8 cellular contexts compared by ENCODE assay signal in the genomic region with DNA sequence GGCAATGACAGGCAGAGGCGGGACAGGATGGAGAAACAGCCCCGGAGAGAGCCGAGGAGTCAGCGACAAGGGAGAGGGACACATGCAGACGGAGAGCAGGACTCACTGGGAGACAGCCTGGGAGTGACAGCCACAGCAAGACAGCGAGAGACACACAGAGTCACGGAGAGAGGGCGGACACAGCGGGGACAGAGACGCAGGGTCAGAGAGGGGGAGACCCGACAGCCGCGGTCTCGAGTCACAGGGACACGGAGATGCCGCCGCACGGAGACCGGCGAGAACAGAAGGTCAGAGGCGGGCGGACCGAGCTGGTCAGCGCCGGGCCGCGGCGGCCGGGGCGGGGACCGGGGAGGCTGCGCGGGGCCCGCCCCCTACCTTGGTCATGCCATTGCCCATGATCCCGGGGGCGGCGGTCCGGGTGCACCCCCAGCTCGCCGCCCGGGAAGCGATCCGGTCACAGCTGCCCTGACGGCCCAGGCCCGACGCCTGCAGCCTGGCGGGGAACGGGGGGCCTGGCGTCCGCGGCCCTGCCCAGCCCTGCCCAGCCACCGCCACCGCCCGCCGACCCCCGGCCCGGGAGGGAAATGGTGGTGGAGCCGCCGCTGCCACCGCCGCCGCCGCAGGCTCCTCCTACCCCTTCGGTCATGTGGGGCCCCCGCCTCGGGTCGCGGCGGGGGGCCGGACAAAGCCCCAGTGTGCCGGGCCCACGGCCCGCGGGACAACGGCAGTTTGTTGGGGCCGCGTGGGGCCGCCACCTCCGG. TPM values are rescaled to one million over a fixed set of nuclear protein-coding genes. Genes with fewer than 3 reads are reported as not detected.
A peak's percentile ranks its signal among the peaks of the same experiment; 100 is the strongest.
DNase-seq lines count a peak whose midpoint lies in the region; ATAC-seq and TF ChIP-seq lines count a peak whose summit lies in the region.

A gene with protein sequence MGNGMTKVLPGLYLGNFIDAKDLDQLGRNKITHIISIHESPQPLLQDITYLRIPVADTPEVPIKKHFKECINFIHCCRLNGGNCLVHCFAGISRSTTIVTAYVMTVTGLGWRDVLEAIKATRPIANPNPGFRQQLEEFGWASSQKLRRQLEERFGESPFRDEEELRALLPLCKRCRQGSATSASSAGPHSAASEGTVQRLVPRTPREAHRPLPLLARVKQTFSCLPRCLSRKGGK (minus strand): TSS at position 586 of the 761 bp plus-strand sequence. CDS start 190 bp downstream, at position 396.
A gene with protein sequence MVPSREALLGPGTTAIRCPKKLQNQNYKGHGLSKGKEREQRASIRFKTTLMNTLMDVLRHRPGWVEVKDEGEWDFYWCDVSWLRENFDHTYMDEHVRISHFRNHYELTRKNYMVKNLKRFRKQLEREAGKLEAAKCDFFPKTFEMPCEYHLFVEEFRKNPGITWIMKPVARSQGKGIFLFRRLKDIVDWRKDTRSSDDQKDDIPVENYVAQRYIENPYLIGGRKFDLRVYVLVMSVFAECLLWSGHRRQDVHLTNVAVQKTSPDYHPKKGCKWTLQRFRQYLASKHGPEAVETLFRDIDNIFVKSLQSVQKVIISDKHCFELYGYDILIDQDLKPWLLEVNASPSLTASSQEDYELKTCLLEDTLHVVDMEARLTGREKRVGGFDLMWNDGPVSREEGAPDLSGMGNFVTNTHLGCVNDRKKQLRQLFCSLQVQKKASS (plus strand): TSS at position 693 of the 761 bp plus-strand sequence. CDS start 493 bp downstream, outside the sequence.

- intact Hi-C loops in activated CD4-positive, alpha-beta T cell treated with anti-CD3 and anti-CD28 coated beads for 36 hours (cut with DNase I, micrococcal nuclease), result no loop called here

- peaks cover 30% of the 10 kb centered on the region for H3K27me3 Mint-ChIP-seq in activated CD4-positive, alpha-beta T cell treated with anti-CD3 and anti-CD28 coated beads for 36 hours
- H3K27me3 Mint-ChIP-seq in endodermal cell (ENCODE audit: insufficient read depth) (peaks cover 75% of the 10 kb centered on the region), type B pancreatic cell (peaks cover 57% of the 10 kb centered on the region)

- H3K27me3 ChIP-seq in SK-N-SH (ENCODE audit: insufficient read depth) (no peaks in the 10 kb centered on the region), endodermal cell (ENCODE audit: control insufficient read depth, insufficient read depth, low read length, poor library complexity, severe bottlenecking) (peaks cover 42% of the 10 kb centered on the region), mononuclear cell (ENCODE audit: insufficient read depth, low read length) (peaks cover 31% of the 10 kb centered on the region)

- TF ChIP-seq RAD21 in SK-N-SH (IDR thresholded peaks at IDR 0.05; ENCODE audit: low read length), result no peak

- H3K36me3 ChIP-seq in SK-N-SH (replicated peaks in 1 of 2; ENCODE audit: control insufficient read depth in 1 of 2, insufficient read depth in 2 of 2, low read length in 1 of 2), result no peaks in the 10 kb centered on the region
- no peaks in the 10 kb centered on the region for H3K36me3 ChIP-seq in endodermal cell (ENCODE audit: control insufficient read depth, insufficient read depth, low read length)

- WGBS in SK-N-SH (ENCODE audit: low lambda C conversion rate), result 7% methylated on average over 10 of the region's 79 CpGs
- WGBS in endodermal cell (ENCODE audit: insufficient coverage in 1 of 2, insufficient read length in 1 of 2), 2 experiments, result 1% methylated on average over 36 to 79 of the region's 79 CpGs

- peaks cover 0 to 23% of the 10 kb centered on the region in 2 experiments; a peak in 1 of 4 replicates for H3K4me1 ChIP-seq in SK-N-SH (ENCODE audit: control insufficient read depth in 1 of 2, insufficient read depth in 2 of 2, low read depth in 1 of 2, low read length in 1 of 2)
- H3K4me1 ChIP-seq in endodermal cell (ENCODE audit: control insufficient read depth, insufficient read depth, low read length), result no peaks in the 10 kb centered on the region
- peaks cover 15% of the 10 kb centered on the region for H3K4me1 ChIP-seq in mononuclear cell (ENCODE audit: insufficient read depth, low read length)

- no peak for TF ChIP-seq CTCF in SK-N-SH (IDR thresholded peaks at IDR 0.05)
- TF ChIP-seq CTCF in endodermal cell (conservative IDR thresholded peaks at IDR 0.05), result no peak
- TF ChIP-seq CTCF in type B pancreatic cell (conservative IDR thresholded peaks at IDR 0.05), result no peak

- POLR2A ChIA-PET in activated CD4-positive, alpha-beta T cell treated with anti-CD3 and anti-CD28 coated beads for 36 hours (lab: Charles Lee), result interaction anchor here (0.6 kb wide), 1 partner anchor 239 kb away, joined by 3 read pairs; no protein-coding TSS in a partner anchor
- POLR2A ChIA-PET in SK-N-SH (lab: Yijun Ruan, JAX), result no interaction called here

- peak within 1 kb of the TSS; percentile 62 for H3K4me3 Mint-ChIP-seq in activated CD4-positive, alpha-beta T cell treated with anti-CD3 and anti-CD28 coated beads for 36 hours
- peak within 1 kb of the TSS; percentile 72 for H3K4me3 Mint-ChIP-seq in endodermal cell
- H3K4me3 Mint-ChIP-seq in type B pancreatic cell, result peak within 1 kb of the TSS; percentile 94

- peak; percentile 45 for ATAC-seq in activated CD4-positive, alpha-beta T cell treated with anti-CD3 and anti-CD28 coated beads for 36 hours
- ATAC-seq in HG03457 (IDR thresholded peaks at IDR 0.05; ENCODE audit: unreplicated experiment), result no peak

- peak within 1 kb of the TSS; percentile 23 for H3K27ac Mint-ChIP-seq in activated CD4-positive, alpha-beta T cell treated with anti-CD3 and anti-CD28 coated beads for 36 hours
- no peak within 1 kb of the TSS for H3K27ac Mint-ChIP-seq in endodermal cell
- peak within 1 kb of the TSS; percentile 79 for H3K27ac Mint-ChIP-seq in type B pancreatic cell

- H3K4me2 ChIP-seq in SK-N-SH, result peak within 1 kb of the TSS; percentile 81

- H4K20me1 ChIP-seq in SK-N-SH (ENCODE audit: insufficient read depth), result no peaks in the 10 kb centered on the region

- no peaks in the 10 kb centered on the region for H3K9me3 ChIP-seq in SK-N-SH
- no peaks in the 10 kb centered on the region for H3K9me3 ChIP-seq in endodermal cell (ENCODE audit: control insufficient read depth, low read length)
- H3K9me3 ChIP-seq in mononuclear cell (ENCODE audit: low read depth, low read length), result no peaks in the 10 kb centered on the region

- H3K9me2 ChIP-seq in SK-N-SH, result no peaks in the 10 kb centered on the region

- no peaks in the 10 kb centered on the region for H3K36me3 Mint-ChIP-seq in activated CD4-positive, alpha-beta T cell treated with anti-CD3 and anti-CD28 coated beads for 36 hours (ENCODE audit: low read depth)
- no peaks in the 10 kb centered on the region for H3K36me3 Mint-ChIP-seq in endodermal cell (ENCODE audit: low read depth)
- H3K36me3 Mint-ChIP-seq in type B pancreatic cell, result no peaks in the 10 kb centered on the region

- CTCF ChIA-PET in activated CD4-positive, alpha-beta T cell treated with anti-CD3 and anti-CD28 coated beads for 36 hours (lab: Charles Lee), result interaction anchor here (0.5 kb wide), 2 partner anchors 16 to 783 kb away, joined by 3 read pairs; no protein-coding TSS in a partner anchor
- CTCF ChIA-PET in SK-N-SH (lab: Yijun Ruan, JAX), result interaction anchor here (0.9 to 2.7 kb wide), 5 partner anchors 9 to 82 kb away, joined by 3 to 13 read pairs (median 5); a partner anchor contains a TSS

- peaks cover 5% of the 10 kb centered on the region for H3F3A ChIP-seq in SK-N-SH (replicated peaks; ENCODE audit: insufficient read depth)

- H3K9me3 Mint-ChIP-seq in activated CD4-positive, alpha-beta T cell treated with anti-CD3 and anti-CD28 coated beads for 36 hours (ENCODE audit: low read depth), result no peaks in the 10 kb centered on the region
- H3K9me3 Mint-ChIP-seq in endodermal cell, result no peaks in the 10 kb centered on the region
- no peaks in the 10 kb centered on the region for H3K9me3 Mint-ChIP-seq in type B pancreatic cell

- DNase-seq in activated CD4-positive, alpha-beta T cell treated with anti-CD3 and anti-CD28 coated beads for 36 hours, result peak; percentile 33
- DNase-seq in activated CD4-positive, alpha-beta T cell treated with anti-CD3 and anti-CD28 coated beads for 4 hours, result no peak
- DNase-seq in SK-N-SH (peak; percentile 90), endodermal cell (peak; percentile 78), type B pancreatic cell (ENCODE audit: extremely low spot score, unreplicated experiment) (no peak), GM19238 (ENCODE audit: insufficient read length, low spot score) (no peak)

- H3K4me1 Mint-ChIP-seq in activated CD4-positive, alpha-beta T cell treated with anti-CD3 and anti-CD28 coated beads for 36 hours, result peaks cover 7% of the 10 kb centered on the region
- H3K4me1 Mint-ChIP-seq in endodermal cell, result peaks cover 8% of the 10 kb centered on the region
- H3K4me1 Mint-ChIP-seq in type B pancreatic cell (ENCODE audit: unreplicated experiment), result peaks cover 17% of the 10 kb centered on the region

- no peak for TF ChIP-seq EP300 in SK-N-SH (IDR thresholded peaks at IDR 0.05; ENCODE audit: borderline replicate concordance in 1 of 2, low read depth in 1 of 2, low read length in 1 of 2)

- H2AFZ ChIP-seq in SK-N-SH (ENCODE audit: low read depth), result peak within 1 kb of the TSS; percentile 94

- H3K27ac ChIP-seq in SK-N-SH (ENCODE audit: low read depth in 2 of 2, low read length in 1 of 2) (peak within 1 kb of the TSS in 1 of 2 experiments; percentile 62; a peak in 1 of 4 replicates), endodermal cell (ENCODE audit: low read depth, low read length) (no peak within 1 kb of the TSS)

- H3K4me3 ChIP-seq in SK-N-SH (ENCODE audit: low read depth in 2 of 2, low read length in 1 of 2) (peak within 1 kb of the TSS; percentile 66 to 69), endodermal cell (ENCODE audit: low read length) (peak within 1 kb of the TSS; percentile 83), mononuclear cell (ENCODE audit: low read length) (peak within 1 kb of the TSS; percentile 19)

- H3K79me2 ChIP-seq in SK-N-SH (ENCODE audit: insufficient read depth), result no peaks in the 10 kb centered on the region

- peak within 1 kb of the TSS; percentile 71 for H3K9ac ChIP-seq in SK-N-SH
- H3K9ac ChIP-seq in endodermal cell (ENCODE audit: extremely low read depth, low read length, poor library complexity, severe bottlenecking), result peak within 1 kb of the TSS; percentile 49

RNA-seq across cellular contexts. Expression of the first gene that starts in this region (rescaled TPM):
- not detected for total RNA-seq in activated CD4-positive, alpha-beta T cell treated with anti-CD3 and anti-CD28 coated beads for 36 hours
- 4.3 and 5.4 TPM in 2 replicates for polyA plus RNA-seq in SK-N-SH (2012; rRNA removed)
- polyA plus RNA-seq in SK-N-SH (2012; cell fraction: cytosol; rRNA removed), result 2.6 and 4.9 TPM in 2 replicates
- polyA plus RNA-seq in SK-N-SH (2012; cell fraction: nucleus; rRNA removed), result 11.5 and 13.8 TPM in 2 replicates
- total RNA-seq in endodermal cell (1 to 10 TPM; 3.8 to 7.2 TPM), mononuclear cell (not detected), type B pancreatic cell (ENCODE audit: low replicate concordance) (3.0 and 9.1 TPM in 2 replicates)
- 7.3 TPM for polyA plus RNA-seq in endodermal cell (2013, experiment 1 of 2)
- 7.6 TPM for polyA plus RNA-seq in endodermal cell (2013, experiment 2 of 2)

RNA-seq across cellular contexts. Expression of the second gene that starts in this region (rescaled TPM):
- not detected for total RNA-seq in activated CD4-positive, alpha-beta T cell treated with anti-CD3 and anti-CD28 coated beads for 36 hours
- polyA plus RNA-seq in SK-N-SH (2012; rRNA removed), result 0.23 and 0.32 TPM in 2 replicates
- 0.24 and 0.30 TPM in 2 replicates for polyA plus RNA-seq in SK-N-SH (2012; cell fraction: cytosol; rRNA removed)
- 1.2 and 1.8 TPM in 2 replicates for polyA plus RNA-seq in SK-N-SH (2012; cell fraction: nucleus; rRNA removed)
- total RNA-seq in endodermal cell, result under 1 TPM; 0.29 to 0.51 TPM
- 1.00 TPM for polyA plus RNA-seq in endodermal cell (2013, experiment 1 of 2)
- polyA plus RNA-seq in endodermal cell (2013, experiment 2 of 2), result 1.2 TPM
- not detected for total RNA-seq in mononuclear cell
- total RNA-seq in type B pancreatic cell (ENCODE audit: low replicate concordance), result 0.17 and 3.4 TPM in 2 replicates

Comparison
In these comparisons a context has a peak if more than half of its experiments do, and no peak if none do; other contexts are left out.
1. Peak in DNase-seq and ATAC-seq in activated CD4-positive, alpha-beta T cell treated with anti-CD3 and anti-CD28 coated beads for 36 hours; RNA of the genes that start here not detected or under 1 TPM.
2. DNase-seq: peak in SK-N-SH (single experiment) and endodermal cell (single experiment); none in activated CD4-positive, alpha-beta T cell treated with anti-CD3 and anti-CD28 coated beads for 4 hours (0 of 2), type B pancreatic cell (single experiment) and GM19238 (single experiment).
3. H3K4me3 ChIP-seq: peak in every context shown above with its lines; median percentile 83 in endodermal cell; 68 in SK-N-SH; 19 in mononuclear cell.
4. Peak in every context shown above with its lines, with median percentiles within 50 percentile points of each other: H3K4me3 Mint-ChIP-seq.